ENCODE assay signal across 8 cellular contexts in the genomic region with DNA sequence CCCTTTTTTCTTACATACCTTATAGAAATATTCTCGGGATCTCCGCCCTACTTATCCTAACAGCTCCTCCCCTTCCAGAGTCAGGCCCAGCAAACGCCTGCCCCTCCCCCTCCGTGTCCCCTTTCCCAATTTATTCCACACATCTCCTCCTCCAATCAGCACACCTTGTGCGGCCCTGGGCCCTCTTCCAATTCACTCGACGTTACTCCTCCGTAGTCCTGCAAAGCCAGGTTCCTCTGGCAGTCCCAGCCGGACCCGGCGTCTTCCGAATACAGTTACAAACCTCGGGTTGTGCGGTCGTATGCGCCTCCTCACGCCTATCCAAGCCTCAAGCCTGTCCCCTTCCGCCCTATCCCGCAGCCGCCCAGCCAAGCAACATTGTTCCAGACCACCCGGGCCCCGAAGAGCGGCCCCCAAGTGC. TPM values are rescaled to one million over a fixed set of nuclear protein-coding genes. Genes with fewer than 3 reads are reported as not detected.
DNase-seq lines count a peak whose midpoint lies in the region; ATAC-seq and TF ChIP-seq lines count a peak whose summit lies in the region.

No MANE protein-coding gene starts in this region.

- TF ChIP-seq POLR2A in stomach (IDR thresholded peaks at IDR 0.05), result no peak

- TF ChIP-seq EP300 in stomach (IDR thresholded peaks at IDR 0.05), result no peak

- H3K36me3 ChIP-seq in stomach, result peaks cover 0 to under 1% (median under 1%) of the 10 kb centered on the region in 4 donors

- DNase-seq in CD1c-positive myeloid dendritic cell (ENCODE audit: extremely low spot score), result peak; percentile 11
- peak; percentile 53 for DNase-seq in HCEC 1CT
- peak; percentile 83 for DNase-seq in NCI-H82 (lab: John Stamatoyannopoulos, UW)
- peak; percentile 64 to 68 for DNase-seq in cardiac fibroblast (ENCODE audit: low read depth in 2 of 2)
- peak; percentile 46 for DNase-seq in stomach

- TF ChIP-seq CTCF in cardiac fibroblast (IDR thresholded peaks at IDR 0.05; ENCODE audit: low read depth, low read length), result no peak
- TF ChIP-seq CTCF in stomach (IDR thresholded peaks at IDR 0.05), result no peak

- H3K4me1 ChIP-seq in stomach, result peaks cover 5 to 47% (median 29%) of the 10 kb centered on the region in 4 donors

- H3K27ac ChIP-seq in layer of hippocampus (ENCODE audit: low read depth, low read length) (peak overlapping the region; percentile 88), stomach (peak overlapping the region; percentile 84 to 93 (median 89))

- 0 to 3% (median 2%) methylated on average over 16 to 23 of the region's 23 CpGs for WGBS in stomach, 5 donors

- ATAC-seq in HG03135 (IDR thresholded peaks at IDR 0.05; ENCODE audit: unreplicated experiment) (no peak), GM21423 (IDR thresholded peaks at IDR 0.05; ENCODE audit: unreplicated experiment) (no peak)

- no peaks in the 10 kb centered on the region for H3K9me3 ChIP-seq in stomach

- intact Hi-C loops in stomach (cut with DNase I; ENCODE audit: low total_unique reads), result no loop called here

- peak overlapping the region; percentile 90 to 92 for H3K4me3 ChIP-seq in cardiac fibroblast (replicated peaks in 1 of 2; ENCODE audit: low read depth in 2 of 2, low read length in 2 of 2)
- peak overlapping the region; percentile 81 to 95 (median 90) for H3K4me3 ChIP-seq in stomach

- no peaks in the 10 kb centered on the region for H3K27me3 ChIP-seq in layer of hippocampus (ENCODE audit: control insufficient read depth, insufficient read depth, low read length)
- no peaks in the 10 kb centered on the region for H3K27me3 ChIP-seq in stomach

RNA-seq across cellular contexts. Expression of gene CBX1, which starts 0.7 kb away (rescaled TPM):
- 10 to 100 TPM; 12.8 to 65.6 (median 40.3) TPM for total RNA-seq in stomach
- polyA plus RNA-seq in stomach, result 10 to 100 TPM; 21.3 to 27.3 (median 23.4) TPM

RNA-seq across cellular contexts. Expression of gene SNX11, which starts 7.0 kb away (rescaled TPM):
- total RNA-seq in stomach, result 10 to 100 TPM in 3 of 5 donors, 1 to 10 TPM in 2; 3.5 to 35.7 (median 13.8) TPM
- polyA plus RNA-seq in stomach, result 10 to 100 TPM; 13.2 to 16.8 (median 14.4) TPM

RNA-seq across cellular contexts. Expression of gene NFE2L1, which starts 52.4 kb away (rescaled TPM):
- total RNA-seq in stomach, result 100 to 1,000 TPM in 3 of 5 donors, 10 to 100 TPM in 2; 51.4 to 160 (median 126) TPM
- polyA plus RNA-seq in stomach, result 10 to 100 TPM; 25.2 to 39.5 (median 36.6) TPM

Comparison
In these comparisons a context has a peak if more than half of its experiments do, and no peak if none do; other contexts are left out.
1. DNase-seq: peak in every context shown above with its lines; median percentile 83 in NCI-H82; 66 in cardiac fibroblast; 53 in HCEC 1CT; 46 in stomach; 11 in CD1c-positive myeloid dendritic cell.